ENCODE assay signal across 1 cellular context in the genomic region with DNA sequence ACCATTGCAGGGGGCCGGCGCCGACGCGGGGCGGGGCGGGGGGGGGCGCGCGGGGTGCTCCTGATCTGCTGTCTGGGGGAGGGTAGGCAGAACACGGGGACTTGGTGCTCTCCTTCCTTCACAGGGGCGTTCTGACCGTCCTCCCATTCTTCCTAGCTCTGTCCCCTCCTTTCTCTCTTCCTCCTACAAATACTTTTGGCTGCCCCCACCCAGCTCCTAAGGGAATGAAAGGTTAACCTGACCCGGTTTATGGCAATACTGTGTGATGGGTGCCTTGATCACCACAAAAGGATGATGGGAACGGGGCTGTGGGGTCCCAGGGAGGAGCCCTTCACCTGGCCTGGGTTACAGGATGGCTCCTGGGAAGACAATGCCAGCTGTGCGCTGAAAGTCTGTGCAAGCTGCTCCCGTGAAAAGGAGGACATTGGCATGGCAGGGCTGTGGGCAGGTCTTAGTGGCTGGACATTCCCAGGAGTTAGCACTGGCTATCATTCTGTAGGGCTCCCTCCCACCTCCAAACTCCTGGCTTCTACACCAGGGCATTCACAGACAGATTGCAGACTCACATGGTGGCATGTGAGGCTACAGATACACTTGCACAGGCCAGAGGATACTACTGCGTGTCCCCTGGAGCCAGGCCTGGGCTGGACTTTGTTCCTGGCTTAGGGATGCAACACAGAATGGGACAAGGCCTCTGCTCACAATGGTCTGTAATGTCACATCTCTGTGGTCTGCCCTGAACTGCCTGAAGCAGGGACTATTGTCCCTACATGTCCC.
A peak's percentile ranks its signal among the peaks of the same experiment; 100 is the strongest.
TF ChIP-seq lines count a peak whose summit lies in the region.

No MANE protein-coding gene starts in this region.

TF ChIP-seq in HepG2, 621 proteins besides CTCF, POLR2A, EP300 and RAD21 (continued from another document):
- no peak for TF ChIP-seq ZNF574 (CRISPR knock-in tag; IDR thresholded peaks at IDR 0.05)
- peak; percentile 50; the same call in 1 of the 2 replicates for TF ChIP-seq DNMT1 (CRISPR knock-in tag; IDR thresholded peaks at IDR 0.05)
- TF ChIP-seq BRD4 (CRISPR knock-in tag; IDR thresholded peaks at IDR 0.05): 0 out of 2 replicates have a peak, but pooled peaks have one; percentile 39
- TF ChIP-seq ISX (CRISPR knock-in tag; conservative IDR thresholded peaks at IDR 0.05): no peak
- TF ChIP-seq HNF4A (CRISPR knock-in tag; IDR thresholded peaks at IDR 0.05): peak; percentile 95
- no peak for TF ChIP-seq ZNF768 (CRISPR knock-in tag; IDR thresholded peaks at IDR 0.05)
- TF ChIP-seq ATF7 (IDR thresholded peaks at IDR 0.05): no peak
- 0 out of 2 replicates have a peak, but pooled peaks have one; percentile 15 for TF ChIP-seq ATF7 (CRISPR knock-in tag; IDR thresholded peaks at IDR 0.05)
- TF ChIP-seq ZNF264 (CRISPR knock-in tag; IDR thresholded peaks at IDR 0.05): 0 out of 2 replicates have a peak, but pooled peaks have one; percentile 41
- TF ChIP-seq ZNF550 (CRISPR knock-in tag; IDR thresholded peaks at IDR 0.05; ENCODE audit: borderline replicate concordance): peak; percentile 72; the same call in 1 of the 2 replicates
- TF ChIP-seq, protein P1, sequence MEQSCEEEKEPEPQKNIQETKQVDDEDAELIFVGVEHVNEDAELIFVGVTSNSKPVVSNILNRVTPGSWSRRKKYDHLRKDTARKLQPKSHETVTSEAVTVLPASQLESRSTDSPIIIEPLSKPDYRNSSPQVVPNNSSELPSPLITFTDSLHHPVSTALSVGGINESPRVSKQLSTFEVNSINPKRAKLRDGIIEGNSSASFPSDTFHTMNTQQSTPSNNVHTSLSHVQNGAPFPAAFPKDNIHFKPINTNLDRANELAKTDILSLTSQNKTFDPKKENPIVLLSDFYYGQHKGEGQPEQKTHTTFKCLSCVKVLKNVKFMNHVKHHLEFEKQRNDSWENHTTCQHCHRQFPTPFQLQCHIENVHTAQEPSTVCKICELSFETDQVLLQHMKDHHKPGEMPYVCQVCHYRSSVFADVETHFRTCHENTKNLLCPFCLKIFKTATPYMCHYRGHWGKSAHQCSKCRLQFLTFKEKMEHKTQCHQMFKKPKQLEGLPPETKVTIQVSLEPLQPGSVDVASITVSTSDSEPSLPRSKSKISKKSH (CRISPR knock-in tag; IDR thresholded peaks at IDR 0.05; ENCODE audit: borderline replicate concordance): 0 out of 2 replicates have a peak, but pooled peaks have one; percentile 13
- 0 out of 2 replicates have a peak, but pooled peaks have one; percentile 4 for TF ChIP-seq ARHGAP35 (CRISPR knock-in tag; IDR thresholded peaks at IDR 0.05; ENCODE audit: borderline replicate concordance)
- TF ChIP-seq SETDB1 (CRISPR knock-in tag; IDR thresholded peaks at IDR 0.05; ENCODE audit: borderline replicate concordance): no peak
- 0 out of 2 replicates have a peak, but pooled peaks have one; percentile 33 for TF ChIP-seq ZNF580 (CRISPR knock-in tag; IDR thresholded peaks at IDR 0.05; ENCODE audit: borderline replicate concordance, low read depth)
- no peak for TF ChIP-seq SOX13 (IDR thresholded peaks at IDR 0.05)
- TF ChIP-seq SOX13 (CRISPR knock-in tag; conservative IDR thresholded peaks at IDR 0.05 in 1 of 2, IDR thresholded peaks at IDR 0.05 in 1 of 2): peak in 1 of 2 experiments; percentile 59; a peak in 1 of 4 replicates
- TF ChIP-seq, protein P2, sequence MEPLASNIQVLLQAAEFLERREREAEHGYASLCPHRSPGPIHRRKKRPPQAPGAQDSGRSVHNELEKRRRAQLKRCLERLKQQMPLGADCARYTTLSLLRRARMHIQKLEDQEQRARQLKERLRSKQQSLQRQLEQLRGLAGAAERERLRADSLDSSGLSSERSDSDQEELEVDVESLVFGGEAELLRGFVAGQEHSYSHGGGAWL (CRISPR knock-in tag; IDR thresholded peaks at IDR 0.05): peak; percentile 0
- 0 out of 2 replicates have a peak, but pooled peaks have one; percentile 4 for TF ChIP-seq ZFP1 (CRISPR knock-in tag; IDR thresholded peaks at IDR 0.05)
- no peak for TF ChIP-seq ZBTB3 (CRISPR knock-in tag; IDR thresholded peaks at IDR 0.05; ENCODE audit: borderline replicate concordance, low read depth)
- no peak for TF ChIP-seq CCAR2 (optimal IDR thresholded peaks at IDR 0.05; ENCODE audit: low read depth, low read length)
- TF ChIP-seq, protein P3, sequence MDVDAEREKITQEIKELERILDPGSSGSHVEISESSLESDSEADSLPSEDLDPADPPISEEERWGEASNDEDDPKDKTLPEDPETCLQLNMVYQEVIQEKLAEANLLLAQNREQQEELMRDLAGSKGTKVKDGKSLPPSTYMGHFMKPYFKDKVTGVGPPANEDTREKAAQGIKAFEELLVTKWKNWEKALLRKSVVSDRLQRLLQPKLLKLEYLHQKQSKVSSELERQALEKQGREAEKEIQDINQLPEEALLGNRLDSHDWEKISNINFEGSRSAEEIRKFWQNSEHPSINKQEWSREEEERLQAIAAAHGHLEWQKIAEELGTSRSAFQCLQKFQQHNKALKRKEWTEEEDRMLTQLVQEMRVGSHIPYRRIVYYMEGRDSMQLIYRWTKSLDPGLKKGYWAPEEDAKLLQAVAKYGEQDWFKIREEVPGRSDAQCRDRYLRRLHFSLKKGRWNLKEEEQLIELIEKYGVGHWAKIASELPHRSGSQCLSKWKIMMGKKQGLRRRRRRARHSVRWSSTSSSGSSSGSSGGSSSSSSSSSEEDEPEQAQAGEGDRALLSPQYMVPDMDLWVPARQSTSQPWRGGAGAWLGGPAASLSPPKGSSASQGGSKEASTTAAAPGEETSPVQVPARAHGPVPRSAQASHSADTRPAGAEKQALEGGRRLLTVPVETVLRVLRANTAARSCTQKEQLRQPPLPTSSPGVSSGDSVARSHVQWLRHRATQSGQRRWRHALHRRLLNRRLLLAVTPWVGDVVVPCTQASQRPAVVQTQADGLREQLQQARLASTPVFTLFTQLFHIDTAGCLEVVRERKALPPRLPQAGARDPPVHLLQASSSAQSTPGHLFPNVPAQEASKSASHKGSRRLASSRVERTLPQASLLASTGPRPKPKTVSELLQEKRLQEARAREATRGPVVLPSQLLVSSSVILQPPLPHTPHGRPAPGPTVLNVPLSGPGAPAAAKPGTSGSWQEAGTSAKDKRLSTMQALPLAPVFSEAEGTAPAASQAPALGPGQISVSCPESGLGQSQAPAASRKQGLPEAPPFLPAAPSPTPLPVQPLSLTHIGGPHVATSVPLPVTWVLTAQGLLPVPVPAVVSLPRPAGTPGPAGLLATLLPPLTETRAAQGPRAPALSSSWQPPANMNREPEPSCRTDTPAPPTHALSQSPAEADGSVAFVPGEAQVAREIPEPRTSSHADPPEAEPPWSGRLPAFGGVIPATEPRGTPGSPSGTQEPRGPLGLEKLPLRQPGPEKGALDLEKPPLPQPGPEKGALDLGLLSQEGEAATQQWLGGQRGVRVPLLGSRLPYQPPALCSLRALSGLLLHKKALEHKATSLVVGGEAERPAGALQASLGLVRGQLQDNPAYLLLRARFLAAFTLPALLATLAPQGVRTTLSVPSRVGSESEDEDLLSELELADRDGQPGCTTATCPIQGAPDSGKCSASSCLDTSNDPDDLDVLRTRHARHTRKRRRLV (CRISPR knock-in tag; IDR thresholded peaks at IDR 0.05): peak; percentile 36; the same call in 1 of the 2 replicates
- no peak for TF ChIP-seq ZGPAT (CRISPR knock-in tag; IDR thresholded peaks at IDR 0.05)
